ENCODE assay signal across 1 cellular context in genomic region chr2:120542911-120543527, GRCh38.
TF ChIP-seq lines count a peak whose summit lies in the region.

No MANE protein-coding gene starts in this region.

TF ChIP-seq in HepG2, 621 proteins besides CTCF, POLR2A, EP300 and RAD21 (continued from another document and continues in another):
- peak; percentile 85; the same call in 1 of the 2 replicates for TF ChIP-seq PAXIP1 (CRISPR knock-in tag; conservative IDR thresholded peaks at IDR 0.05)
- TF ChIP-seq KLF16 (CRISPR knock-in tag; IDR thresholded peaks at IDR 0.05), result peak in 1 of 2 experiments; percentile 30; a peak in 1 of 4 replicates
- no peak for TF ChIP-seq CBX5 (CRISPR knock-in tag; IDR thresholded peaks at IDR 0.05; ENCODE audit: borderline replicate concordance)
- no peak for TF ChIP-seq BCL6 (CRISPR knock-in tag; IDR thresholded peaks at IDR 0.05)
- no peak for TF ChIP-seq ZNF468 (CRISPR knock-in tag; IDR thresholded peaks at IDR 0.05)
- TF ChIP-seq GMEB1 (CRISPR knock-in tag; IDR thresholded peaks at IDR 0.05; ENCODE audit: borderline replicate concordance), result no peak
- no peak for TF ChIP-seq ZNF567 (CRISPR knock-in tag; IDR thresholded peaks at IDR 0.05; ENCODE audit: borderline replicate concordance)
- TF ChIP-seq MAX (IDR thresholded peaks at IDR 0.05), result peak; percentile 96
- peak; percentile 86 for TF ChIP-seq REPIN1 (CRISPR knock-in tag; IDR thresholded peaks at IDR 0.05; ENCODE audit: borderline replicate concordance, low read depth)
- no peak for TF ChIP-seq TGIF2 (CRISPR knock-in tag; IDR thresholded peaks at IDR 0.05)
- TF ChIP-seq TFDP1 (CRISPR knock-in tag; IDR thresholded peaks at IDR 0.05; ENCODE audit: borderline replicate concordance), result peak; percentile 65; the same call in 1 of the 2 replicates
- 0 out of 2 replicates have a peak, but pooled peaks have one; percentile 37 for TF ChIP-seq HMG20B (CRISPR knock-in tag; conservative IDR thresholded peaks at IDR 0.05)
- TF ChIP-seq SNAI1 (CRISPR knock-in tag; IDR thresholded peaks at IDR 0.05; ENCODE audit: borderline replicate concordance), result no peak
- TF ChIP-seq ZKSCAN5 (CRISPR knock-in tag; IDR thresholded peaks at IDR 0.05), result no peak
- peak; percentile 24; the same call in 1 of the 2 replicates for TF ChIP-seq ARID3A (IDR thresholded peaks at IDR 0.05; ENCODE audit: low read depth, low read length)
- no peak for TF ChIP-seq PRMT3 (CRISPR knock-in tag; IDR thresholded peaks at IDR 0.05; ENCODE audit: borderline replicate concordance, low read depth)
- TF ChIP-seq ZNF296 (CRISPR knock-in tag; conservative IDR thresholded peaks at IDR 0.05), result no peak; the same call in 1 of the 2 replicates
- TF ChIP-seq MED1 (CRISPR knock-in tag; IDR thresholded peaks at IDR 0.05), result peak; percentile 68
- TF ChIP-seq ZBTB21 (CRISPR knock-in tag; IDR thresholded peaks at IDR 0.05), result 0 out of 2 replicates have a peak, but pooled peaks have one; percentile 17
- peak; percentile 59 for TF ChIP-seq HDAC2 (CRISPR knock-in tag; IDR thresholded peaks at IDR 0.05)
- TF ChIP-seq WIZ (CRISPR knock-in tag; IDR thresholded peaks at IDR 0.05), result peak; percentile 85; the same call in 1 of the 2 replicates
- TF ChIP-seq EHMT2 (IDR thresholded peaks at IDR 0.05; ENCODE audit: borderline replicate concordance, low read depth, low read length), result peak; percentile 95
- no peak for TF ChIP-seq KMT2B (CRISPR knock-in tag; IDR thresholded peaks at IDR 0.05)
- TF ChIP-seq PREB (CRISPR knock-in tag; IDR thresholded peaks at IDR 0.05), result no peak
- TF ChIP-seq ZNF496 (CRISPR knock-in tag; IDR thresholded peaks at IDR 0.05; ENCODE audit: insufficient replicate concordance), result no peak
- peak; percentile 68; the same call in 1 of the 2 replicates for TF ChIP-seq ZNF275 (CRISPR knock-in tag; IDR thresholded peaks at IDR 0.05; ENCODE audit: borderline replicate concordance)
- TF ChIP-seq ZNF710 (CRISPR knock-in tag; IDR thresholded peaks at IDR 0.05; ENCODE audit: borderline replicate concordance), result peak; percentile 77; the same call in 1 of the 2 replicates
- TF ChIP-seq ZFP37 (CRISPR knock-in tag; IDR thresholded peaks at IDR 0.05; ENCODE audit: borderline replicate concordance), result peak; percentile 88
- TF ChIP-seq ZNF674 (CRISPR knock-in tag; IDR thresholded peaks at IDR 0.05; ENCODE audit: low read depth), result no peak
- no peak for TF ChIP-seq TBX3 (IDR thresholded peaks at IDR 0.05; ENCODE audit: borderline replicate concordance)
- TF ChIP-seq NFE2L2 (IDR thresholded peaks at IDR 0.05; ENCODE audit: low read length), result no peak
- no peak for TF ChIP-seq HDAC6 (IDR thresholded peaks at IDR 0.05; ENCODE audit: low read depth, low read length)
- no peak for TF ChIP-seq AKAP8 (CRISPR knock-in tag; IDR thresholded peaks at IDR 0.05)
- no peak for TF ChIP-seq HOXD1 (CRISPR knock-in tag; IDR thresholded peaks at IDR 0.05)
- peak; percentile 53; the same call in 1 of the 2 replicates for TF ChIP-seq ZGPAT (CRISPR knock-in tag; IDR thresholded peaks at IDR 0.05)
- TF ChIP-seq ZUFSP (CRISPR knock-in tag; IDR thresholded peaks at IDR 0.05; ENCODE audit: borderline replicate concordance), result no peak
- TF ChIP-seq ZFYVE20 (CRISPR knock-in tag; IDR thresholded peaks at IDR 0.05; ENCODE audit: borderline replicate concordance, low read depth), result no peak
- TF ChIP-seq CSRNP2 (CRISPR knock-in tag; conservative IDR thresholded peaks at IDR 0.05; ENCODE audit: low read depth), result no peak
- no peak for TF ChIP-seq NCOA5 (CRISPR knock-in tag; IDR thresholded peaks at IDR 0.05)
